Comparison of ENCODE assay signal across 9 cellular contexts in the genomic region with DNA sequence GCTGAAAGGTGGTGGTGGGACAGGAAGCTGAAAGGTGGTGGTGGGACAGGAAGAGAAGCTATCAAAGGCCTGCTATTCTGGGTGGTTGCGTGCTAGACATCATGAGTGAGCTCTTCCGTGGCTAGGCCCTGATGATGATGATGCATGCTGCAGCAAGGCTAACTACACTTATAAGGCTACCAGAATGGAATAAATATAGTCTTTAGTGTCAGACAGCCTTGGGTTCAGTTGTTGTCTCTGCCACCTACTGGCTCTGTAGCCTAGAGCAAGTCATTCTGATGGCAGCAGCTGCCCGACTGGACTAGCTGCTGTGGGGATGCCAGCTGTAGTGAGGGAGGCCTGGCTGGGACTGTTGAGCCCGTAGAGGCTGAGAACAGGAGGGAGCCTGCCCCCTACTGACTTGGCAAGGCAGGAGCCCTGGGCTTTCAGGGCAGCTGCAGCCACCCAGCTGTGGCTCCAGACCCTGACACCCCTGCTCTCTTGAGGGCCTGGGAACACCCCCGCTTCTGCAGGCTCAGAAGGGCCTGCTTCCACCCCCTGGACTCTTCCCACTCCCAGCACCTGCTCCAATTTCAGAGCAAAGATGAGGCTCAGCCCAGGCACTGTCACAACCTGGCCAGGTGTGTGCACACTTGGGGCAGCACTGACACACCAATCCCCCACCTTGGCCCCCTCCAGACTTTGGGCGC. TPM values are rescaled to one million over a fixed set of nuclear protein-coding genes. Genes with fewer than 3 reads are reported as not detected.
DNase-seq lines count a peak whose midpoint lies in the region; ATAC-seq and TF ChIP-seq lines count a peak whose summit lies in the region.
"Had no signal": no experiment of that assay in that cellular context is flagged by ENCODE, and none has a peak within 500 bp of the region (broad histone marks: within the 10 kb centered on the region; RNA-seq: fewer than 3 reads in every experiment).

No MANE protein-coding gene starts in this region.

- DNase-seq in Daoy (ENCODE audit: low read depth) (peak; percentile 39), Karpas-422 (peak; percentile 71), smooth muscle cell (lab: John Stamatoyannopoulos, UW; ENCODE audit: unreplicated experiment) (no peak), progenitor cell of endocrine pancreas (ENCODE audit: low spot score, unreplicated experiment) (no peak), hepatic stellate cell (ENCODE audit: low spot score) (no peak), gastrocnemius medialis (no peak)
- DNase-seq in activated T-cell treated with anti-CD3 and anti-CD28 coated beads, Interleukin-2, amount 50 U/mL, for 72 hours, result peak; percentile 76 to 80

- H3K4me2 ChIP-seq in Karpas-422 (ENCODE audit: low read depth, low read length, poor library complexity, severe bottlenecking), result no peak overlapping the region
- no peak overlapping the region for H3K4me2 ChIP-seq in smooth muscle cell

- H3K9me2 ChIP-seq in Karpas-422 (replicated peaks; ENCODE audit: insufficient read depth, low read length), result no peaks in the 10 kb centered on the region

- H3K27ac ChIP-seq in Karpas-422 (ENCODE audit: low read length) (no peak overlapping the region), smooth muscle cell (ENCODE audit: low read depth) (no peak overlapping the region), gastrocnemius medialis (no peak overlapping the region)
- H3K27ac ChIP-seq: HL-60 had no signal

- H4K20me1 ChIP-seq in Karpas-422 (ENCODE audit: insufficient read depth, low read depth, low read length), result no peaks in the 10 kb centered on the region
- H4K20me1 ChIP-seq in smooth muscle cell (ENCODE audit: low read depth), result no peaks in the 10 kb centered on the region

- peak overlapping the region; percentile 100 for H3K27ac Mint-ChIP-seq in activated T-cell treated with anti-CD3 and anti-CD28 coated beads, Interleukin-2, amount 50 U/mL, for 72 hours
- no peak overlapping the region for H3K27ac Mint-ChIP-seq in progenitor cell of endocrine pancreas

- H3K79me2 ChIP-seq in Karpas-422 (ENCODE audit: low read length) (no peaks in the 10 kb centered on the region), smooth muscle cell (ENCODE audit: low read depth) (no peaks in the 10 kb centered on the region)

- no peaks in the 10 kb centered on the region for H3K27me3 ChIP-seq in Karpas-422 (ENCODE audit: low read length)
- no peaks in the 10 kb centered on the region for H3K27me3 ChIP-seq in smooth muscle cell (ENCODE audit: low read depth)
- no peaks in the 10 kb centered on the region for H3K27me3 ChIP-seq in gastrocnemius medialis

- H3K4me1 ChIP-seq in Karpas-422 (ENCODE audit: low read length), result no peaks in the 10 kb centered on the region
- no peaks in the 10 kb centered on the region for H3K4me1 ChIP-seq in smooth muscle cell (ENCODE audit: low read depth)
- H3K4me1 ChIP-seq in gastrocnemius medialis, result no peaks in the 10 kb centered on the region

- peak overlapping the region; percentile 59 to 73 for H3K4me3 Mint-ChIP-seq in activated T-cell treated with anti-CD3 and anti-CD28 coated beads, Interleukin-2, amount 50 U/mL, for 72 hours
- no peak overlapping the region for H3K4me3 Mint-ChIP-seq in progenitor cell of endocrine pancreas (ENCODE audit: low read depth)

- H2AFZ ChIP-seq in Karpas-422 (ENCODE audit: low read length), result no peak overlapping the region
- no peak overlapping the region for H2AFZ ChIP-seq in smooth muscle cell (ENCODE audit: low read depth)

- H3K4me3 ChIP-seq in Karpas-422 (ENCODE audit: low read length) (no peak overlapping the region), smooth muscle cell (no peak overlapping the region), gastrocnemius medialis (no peak overlapping the region)

- WGBS in smooth muscle cell (ENCODE audit: low lambda C conversion rate), result 85% methylated on average over 6 of the region's 6 CpGs

- H3K36me3 ChIP-seq in Karpas-422 (ENCODE audit: insufficient read depth, low read length) (no peaks in the 10 kb centered on the region), smooth muscle cell (ENCODE audit: low read depth) (no peaks in the 10 kb centered on the region), gastrocnemius medialis (no peaks in the 10 kb centered on the region)

- TF ChIP-seq CTCF in smooth muscle cell (IDR thresholded peaks at IDR 0.05; ENCODE audit: borderline replicate concordance, insufficient read depth, poor library complexity, severe bottlenecking) (peak; percentile 8), progenitor cell of endocrine pancreas (IDR thresholded peaks at IDR 0.05; ENCODE audit: unreplicated experiment) (no peak), gastrocnemius medialis (IDR thresholded peaks at IDR 0.05 in 4 of 5, conservative IDR thresholded peaks at IDR 0.05 in 1 of 5) (no peak)

- H3K4me1 Mint-ChIP-seq in activated T-cell treated with anti-CD3 and anti-CD28 coated beads, Interleukin-2, amount 50 U/mL, for 72 hours (ENCODE audit: low read depth), result peaks cover 80% of the 10 kb centered on the region
- no peaks in the 10 kb centered on the region for H3K4me1 Mint-ChIP-seq in progenitor cell of endocrine pancreas (ENCODE audit: low read depth)

- ATAC-seq in GM21528 (IDR thresholded peaks at IDR 0.05; ENCODE audit: low FRiP score, unreplicated experiment), result peak; percentile 87
- peak; percentile 88 to 92 for ATAC-seq in activated T-cell treated with anti-CD3 and anti-CD28 coated beads, Interleukin-2, amount 50 U/mL, for 72 hours (replicated peaks in 1 of 2)
- ATAC-seq in gastrocnemius medialis, result no peak

- H3K9me3 Mint-ChIP-seq in activated T-cell treated with anti-CD3 and anti-CD28 coated beads, Interleukin-2, amount 50 U/mL, for 72 hours, result no peaks in the 10 kb centered on the region
- H3K9me3 Mint-ChIP-seq in progenitor cell of endocrine pancreas (ENCODE audit: low read depth), result no peaks in the 10 kb centered on the region

- H3K9me3 ChIP-seq in Karpas-422 (ENCODE audit: low read length), result no peaks in the 10 kb centered on the region
- no peaks in the 10 kb centered on the region for H3K9me3 ChIP-seq in smooth muscle cell (replicated peaks; ENCODE audit: low read depth)
- H3K9me3 ChIP-seq in gastrocnemius medialis, result no peaks in the 10 kb centered on the region

- intact Hi-C loops in gastrocnemius medialis (cut with DNase I; ENCODE audit: low total_unique reads), result no loop called here

- no peaks in the 10 kb centered on the region for H3F3A ChIP-seq in smooth muscle cell (ENCODE audit: low read depth)

- peaks cover 10 to 11% of the 10 kb centered on the region in 2 donors for H3K36me3 Mint-ChIP-seq in activated T-cell treated with anti-CD3 and anti-CD28 coated beads, Interleukin-2, amount 50 U/mL, for 72 hours (ENCODE audit: insufficient read depth in 2 of 2)
- no peaks in the 10 kb centered on the region for H3K36me3 Mint-ChIP-seq in progenitor cell of endocrine pancreas (ENCODE audit: insufficient read depth)

- in situ Hi-C loops in gastrocnemius medialis (cut with MboI; ENCODE audit: low sequenced_read_pairs in 4 of 4), result no loop called here

- H3K9ac ChIP-seq in Karpas-422 (ENCODE audit: low read length) (no peak overlapping the region), smooth muscle cell (ENCODE audit: low read depth) (no peak overlapping the region)

- no peak for TF ChIP-seq POLR2A in gastrocnemius medialis (IDR thresholded peaks at IDR 0.05)

- H3K27me3 Mint-ChIP-seq in activated T-cell treated with anti-CD3 and anti-CD28 coated beads, Interleukin-2, amount 50 U/mL, for 72 hours (ENCODE audit: low read depth), result no peaks in the 10 kb centered on the region
- H3K27me3 Mint-ChIP-seq in progenitor cell of endocrine pancreas, result peaks cover 10% of the 10 kb centered on the region

RNA-seq across cellular contexts. Expression of gene ZBED2, which starts 21.4 kb away (rescaled TPM):
- 0.11 and 1.0 TPM in 2 replicates for total RNA-seq in Daoy (2014; rRNA removed; shearing (Covaris generic))
- total RNA-seq in Karpas-422 (2014; rRNA removed; shearing (Covaris generic); ENCODE audit: low replicate concordance), result not detected in 2 replicates
- total RNA-seq in activated T-cell treated with anti-CD3 and anti-CD28 coated beads, Interleukin-2, amount 50 U/mL, for 72 hours, result 100 to 1,000 TPM; 360 to 597 TPM
- total RNA-seq in smooth muscle cell, result 9.2 and 11.9 TPM in 2 replicates
- 2.4 and 17.0 TPM in 2 replicates for polyA plus RNA-seq in smooth muscle cell
- not detected in 2 replicates for total RNA-seq in progenitor cell of endocrine pancreas
- total RNA-seq in gastrocnemius medialis, result not detected

RNA-seq across cellular contexts. Expression of gene PLCXD2, which starts 57.9 kb away (rescaled TPM):
- total RNA-seq in Daoy (2014; rRNA removed; shearing (Covaris generic)), result 2.4 and 4.2 TPM in 2 replicates
- total RNA-seq in Karpas-422 (2014; rRNA removed; shearing (Covaris generic); ENCODE audit: low replicate concordance), result 3.0 and 4.5 TPM in 2 replicates
- total RNA-seq in activated T-cell treated with anti-CD3 and anti-CD28 coated beads, Interleukin-2, amount 50 U/mL, for 72 hours, result 10 to 100 TPM in 1 of 2 donors, 1 to 10 TPM in 1; 9.0 to 10.6 TPM
- total RNA-seq in smooth muscle cell, result 5.1 and 10.9 TPM in 2 replicates
- polyA plus RNA-seq in smooth muscle cell, result 1.1 and 4.3 TPM in 2 replicates
- 20.1 and 23.9 TPM in 2 replicates for total RNA-seq in progenitor cell of endocrine pancreas
- total RNA-seq in gastrocnemius medialis, result under 1 TPM; 0.07 to 0.23 (median 0.10) TPM

Comparison
In these comparisons a context has a peak if more than half of its experiments do, and no peak if none do; other contexts are left out.
1. DNase-seq: peak in Daoy (single experiment), Karpas-422 (single experiment) and activated T-cell treated with anti-CD3 and anti-CD28 coated beads, Interleukin-2, amount 50 U/mL, for 72 hours (2 of 2); none in smooth muscle cell (single experiment), progenitor cell of endocrine pancreas (single experiment), hepatic stellate cell (single experiment) and gastrocnemius medialis (0 of 2).
2. ATAC-seq: peak in GM21528 (single experiment) and activated T-cell treated with anti-CD3 and anti-CD28 coated beads, Interleukin-2, amount 50 U/mL, for 72 hours (2 of 2); none in gastrocnemius medialis (0 of 2).
3. RNA of gene ZBED2, which starts 21.4 kb away (total RNA-seq): 360 to 597 TPM in activated T-cell treated with anti-CD3 and anti-CD28 coated beads, Interleukin-2, amount 50 U/mL, for 72 hours; 9.2 to 11.9 TPM in smooth muscle cell, 0.11 to 1.0 TPM in Daoy, not detected in Karpas-422, not detected in progenitor cell of endocrine pancreas and not detected in gastrocnemius medialis; every median in the first group is over 10 times any median in the second.